2 cellular contexts compared by ENCODE assay signal in the genomic region with DNA sequence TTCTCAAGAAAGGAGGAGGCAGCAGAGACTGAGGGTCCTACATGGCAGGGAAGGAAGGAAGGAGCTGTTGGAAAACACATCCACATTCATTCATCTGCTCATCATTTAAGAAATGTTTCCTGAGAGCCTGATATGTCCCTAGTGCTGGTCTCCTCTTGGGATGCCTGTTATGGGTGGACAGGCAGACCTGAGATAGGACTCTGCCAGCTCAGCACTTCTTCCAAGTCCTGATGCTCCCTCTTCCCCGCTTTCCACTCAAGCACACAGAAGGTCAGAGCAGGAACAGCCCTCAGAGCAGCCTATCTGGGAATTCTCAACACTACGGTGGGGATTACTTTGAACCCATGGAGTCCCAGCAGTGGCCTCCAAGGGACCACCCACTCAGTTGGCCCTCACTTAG.
A peak's percentile ranks its signal among the peaks of the same experiment; 100 is the strongest.
TF ChIP-seq lines count a peak whose summit lies in the region.

No MANE protein-coding gene starts in this region.

TF ChIP-seq in A549, 52 proteins besides CTCF, POLR2A, EP300 and RAD21:
- TF ChIP-seq TFCP2L1 (CRISPR knock-in tag; IDR thresholded peaks at IDR 0.05): no peak
- no peak for TF ChIP-seq RNF2 (IDR thresholded peaks at IDR 0.05; ENCODE audit: borderline replicate concordance, low read depth)
- TF ChIP-seq MAFK (IDR thresholded peaks at IDR 0.05; ENCODE audit: partially characterized antibody): peak; percentile 49

TF ChIP-seq in K562, 482 proteins besides CTCF, POLR2A, EP300 and RAD21:
- peak; percentile 45 for TF ChIP-seq ZNF316 (IDR thresholded peaks at IDR 0.05)
- TF ChIP-seq C11orf30 (IDR thresholded peaks at IDR 0.05; ENCODE audit: low read depth): peak; percentile 39; the same call in 1 of the 2 replicates
- TF ChIP-seq, protein P1, sequence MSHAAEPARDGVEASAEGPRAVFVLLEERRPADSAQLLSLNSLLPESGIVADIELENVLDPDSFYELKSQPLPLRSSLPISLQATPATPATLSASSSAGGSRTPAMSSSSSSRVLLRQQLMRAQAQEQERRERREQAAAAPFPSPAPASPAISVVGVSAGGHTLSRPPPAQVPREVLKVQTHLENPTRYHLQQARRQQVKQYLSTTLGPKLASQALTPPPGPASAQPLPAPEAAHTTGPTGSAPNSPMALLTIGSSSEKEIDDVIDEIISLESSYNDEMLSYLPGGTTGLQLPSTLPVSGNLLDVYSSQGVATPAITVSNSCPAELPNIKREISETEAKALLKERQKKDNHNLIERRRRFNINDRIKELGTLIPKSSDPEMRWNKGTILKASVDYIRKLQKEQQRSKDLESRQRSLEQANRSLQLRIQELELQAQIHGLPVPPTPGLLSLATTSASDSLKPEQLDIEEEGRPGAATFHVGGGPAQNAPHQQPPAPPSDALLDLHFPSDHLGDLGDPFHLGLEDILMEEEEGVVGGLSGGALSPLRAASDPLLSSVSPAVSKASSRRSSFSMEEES (CRISPR knock-in tag; IDR thresholded peaks at IDR 0.05): no peak
- TF ChIP-seq JUNB (CRISPR knock-in tag; conservative IDR thresholded peaks at IDR 0.05): no peak
- no peak for TF ChIP-seq ELF4 (CRISPR knock-in tag; IDR thresholded peaks at IDR 0.05)
- no peak for TF ChIP-seq HDAC8 (tag; IDR thresholded peaks at IDR 0.05)
- TF ChIP-seq MAFK (IDR thresholded peaks at IDR 0.05; ENCODE audit: low read length): peak; percentile 36; the same call in 1 of the 2 replicates
